ENCODE assay signal across 1 cellular context in the genomic region with DNA sequence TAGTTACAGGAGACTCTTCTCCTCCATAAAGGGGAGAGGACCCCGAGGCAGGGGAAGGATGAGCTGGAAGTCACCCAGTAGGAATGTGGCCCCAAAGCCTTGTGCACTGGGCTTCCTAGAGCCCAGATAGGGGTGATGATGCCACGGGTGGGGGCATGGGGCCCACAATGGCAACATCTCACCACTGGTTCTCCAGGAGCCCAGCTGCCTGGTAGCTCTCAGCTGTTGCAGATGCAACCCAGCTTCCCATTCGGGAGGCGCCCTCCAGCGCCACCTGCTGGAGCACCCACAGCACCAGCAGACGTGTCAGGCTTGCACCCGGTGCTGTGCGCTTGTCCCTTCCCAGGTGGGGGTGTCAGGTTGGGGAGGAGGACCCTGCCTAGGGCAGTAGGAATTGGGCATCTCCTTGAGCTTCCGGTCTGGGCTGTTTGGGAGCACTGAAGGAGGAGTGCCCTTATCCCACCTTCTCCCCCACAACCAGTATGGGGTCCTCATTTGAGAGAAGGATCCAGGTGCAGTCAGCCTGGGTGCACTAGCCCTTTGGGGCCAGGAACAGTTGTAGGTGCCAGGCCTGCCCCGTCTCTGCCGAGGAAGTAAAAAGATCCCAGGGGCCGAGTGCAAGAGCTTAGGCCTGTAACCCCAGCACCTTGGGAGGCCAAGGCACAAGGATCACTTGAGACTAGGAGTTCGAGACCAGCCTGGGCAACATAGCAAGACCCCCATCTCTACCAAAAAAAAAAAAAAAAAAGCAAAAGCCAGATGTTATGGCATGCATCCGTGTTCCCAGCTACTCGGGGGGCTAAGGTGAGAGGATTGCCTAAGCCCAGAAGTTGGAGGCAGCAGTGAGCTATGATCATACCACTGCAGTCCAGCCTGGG.
A peak's percentile ranks its signal among the peaks of the same experiment; 100 is the strongest.
TF ChIP-seq lines count a peak whose summit lies in the region.

No MANE protein-coding gene starts in this region.

TF ChIP-seq in K562, 482 proteins besides CTCF, POLR2A, EP300 and RAD21 (continues in another document):
- TF ChIP-seq ZKSCAN3 (CRISPR knock-in tag; IDR thresholded peaks at IDR 0.05) (no peak), MAZ (CRISPR knock-in tag; conservative IDR thresholded peaks at IDR 0.05 in 1 of 2, IDR thresholded peaks at IDR 0.05 in 1 of 2) (peak; percentile 33 to 67; a peak in 1 of 4 replicates), RBBP5 (IDR thresholded peaks at IDR 0.05; ENCODE audit: borderline replicate concordance, insufficient read depth, low read length, poor library complexity, severe bottlenecking) (no peak), ZNF644 (tag; IDR thresholded peaks at IDR 0.05; ENCODE audit: low read depth) (no peak), ZNF766 (CRISPR knock-in tag; conservative IDR thresholded peaks at IDR 0.05) (no peak), FOXA3 (CRISPR knock-in tag; conservative IDR thresholded peaks at IDR 0.05 in 1 of 2, IDR thresholded peaks at IDR 0.05 in 1 of 2) (no peak), PHTF2 (CRISPR knock-in tag; IDR thresholded peaks at IDR 0.05) (no peak), BHLHE40 (IDR thresholded peaks at IDR 0.05; ENCODE audit: low read length) (peak; percentile 40; the same call in 1 of the 2 replicates), MTA2 (IDR thresholded peaks at IDR 0.05; ENCODE audit: low read depth) (no peak), SP1 (CRISPR knock-in tag; IDR thresholded peaks at IDR 0.05) (peak; percentile 24; the same call in 1 of the 2 replicates), MYBL2 (IDR thresholded peaks at IDR 0.05; ENCODE audit: low read depth) (no peak), MYBL2 (CRISPR knock-in tag; IDR thresholded peaks at IDR 0.05; ENCODE audit: borderline replicate concordance) (no peak), ZNF174 (CRISPR knock-in tag; IDR thresholded peaks at IDR 0.05) (no peak), NCOA6 (IDR thresholded peaks at IDR 0.05) (no peak), ZKSCAN1 (IDR thresholded peaks at IDR 0.05; ENCODE audit: low read depth, low read length) (no peak), CBX1 (IDR thresholded peaks at IDR 0.05; ENCODE audit: low read depth) (0 out of 2 replicates have a peak, but pooled peaks have one; percentile 43), ZNF263 (CRISPR knock-in tag; IDR thresholded peaks at IDR 0.05; ENCODE audit: borderline replicate concordance) (no peak), ARID1B (IDR thresholded peaks at IDR 0.05) (no peak), WHSC1 (IDR thresholded peaks at IDR 0.05; ENCODE audit: low read length) (no peak), HNRNPH1 (optimal IDR thresholded peaks at IDR 0.05; ENCODE audit: low read depth, low read length) (no peak), PCBP1 (IDR thresholded peaks at IDR 0.05; ENCODE audit: low read depth, low read length, poor library complexity, severe bottlenecking) (no peak), JUNB (CRISPR knock-in tag; conservative IDR thresholded peaks at IDR 0.05) (no peak), ZNF146 (CRISPR knock-in tag; IDR thresholded peaks at IDR 0.05; ENCODE audit: unreplicated experiment) (no peak), LEF1 (IDR thresholded peaks at IDR 0.05) (no peak), GABPB1 (CRISPR knock-in tag; IDR thresholded peaks at IDR 0.05) (peak; percentile 36; the same call in 1 of the 2 replicates), RBM25 (IDR thresholded peaks at IDR 0.05; ENCODE audit: low read depth, low read length, severe bottlenecking) (no peak), TCF3 (CRISPR knock-in tag; IDR thresholded peaks at IDR 0.05) (no peak), EWSR1 (IDR thresholded peaks at IDR 0.05; ENCODE audit: borderline replicate concordance, low read depth, partially characterized antibody) (no peak), DACH1 (IDR thresholded peaks at IDR 0.05; ENCODE audit: partially characterized antibody) (peak; percentile 75), CBX3 (IDR thresholded peaks at IDR 0.05; ENCODE audit: borderline replicate concordance in 1 of 2, low read length in 2 of 2) (0 out of 3 replicates have a peak, but pooled peaks of 1 of the 2 experiments have one; percentile 16), SMC3 (conservative IDR thresholded peaks at IDR 0.05; ENCODE audit: insufficient read depth, low read depth, low read length) (peak; percentile 80), MCM5 (IDR thresholded peaks at IDR 0.05; ENCODE audit: low read depth) (no peak), COPS2 (conservative IDR thresholded peaks at IDR 0.05) (no peak), ZNF76 (CRISPR knock-in tag; IDR thresholded peaks at IDR 0.05; ENCODE audit: borderline replicate concordance) (no peak), MIER1 (IDR thresholded peaks at IDR 0.05; ENCODE audit: low read depth) (no peak), ZBTB7A (IDR thresholded peaks at IDR 0.05; ENCODE audit: borderline replicate concordance, control insufficient read depth, low read depth, low read length) (0 out of 2 replicates have a peak, but pooled peaks have one; percentile 10)
- TF ChIP-seq, protein P1, sequence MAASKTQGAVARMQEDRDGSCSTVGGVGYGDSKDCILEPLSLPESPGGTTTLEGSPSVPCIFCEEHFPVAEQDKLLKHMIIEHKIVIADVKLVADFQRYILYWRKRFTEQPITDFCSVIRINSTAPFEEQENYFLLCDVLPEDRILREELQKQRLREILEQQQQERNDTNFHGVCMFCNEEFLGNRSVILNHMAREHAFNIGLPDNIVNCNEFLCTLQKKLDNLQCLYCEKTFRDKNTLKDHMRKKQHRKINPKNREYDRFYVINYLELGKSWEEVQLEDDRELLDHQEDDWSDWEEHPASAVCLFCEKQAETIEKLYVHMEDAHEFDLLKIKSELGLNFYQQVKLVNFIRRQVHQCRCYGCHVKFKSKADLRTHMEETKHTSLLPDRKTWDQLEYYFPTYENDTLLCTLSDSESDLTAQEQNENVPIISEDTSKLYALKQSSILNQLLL (CRISPR knock-in tag; IDR thresholded peaks at IDR 0.05; ENCODE audit: borderline replicate concordance) = no peak
- TF ChIP-seq, protein P2, sequence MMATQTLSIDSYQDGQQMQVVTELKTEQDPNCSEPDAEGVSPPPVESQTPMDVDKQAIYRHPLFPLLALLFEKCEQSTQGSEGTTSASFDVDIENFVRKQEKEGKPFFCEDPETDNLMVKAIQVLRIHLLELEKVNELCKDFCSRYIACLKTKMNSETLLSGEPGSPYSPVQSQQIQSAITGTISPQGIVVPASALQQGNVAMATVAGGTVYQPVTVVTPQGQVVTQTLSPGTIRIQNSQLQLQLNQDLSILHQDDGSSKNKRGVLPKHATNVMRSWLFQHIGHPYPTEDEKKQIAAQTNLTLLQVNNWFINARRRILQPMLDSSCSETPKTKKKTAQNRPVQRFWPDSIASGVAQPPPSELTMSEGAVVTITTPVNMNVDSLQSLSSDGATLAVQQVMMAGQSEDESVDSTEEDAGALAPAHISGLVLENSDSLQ (IDR thresholded peaks at IDR 0.05) = no peak
- TF ChIP-seq, protein P3, sequence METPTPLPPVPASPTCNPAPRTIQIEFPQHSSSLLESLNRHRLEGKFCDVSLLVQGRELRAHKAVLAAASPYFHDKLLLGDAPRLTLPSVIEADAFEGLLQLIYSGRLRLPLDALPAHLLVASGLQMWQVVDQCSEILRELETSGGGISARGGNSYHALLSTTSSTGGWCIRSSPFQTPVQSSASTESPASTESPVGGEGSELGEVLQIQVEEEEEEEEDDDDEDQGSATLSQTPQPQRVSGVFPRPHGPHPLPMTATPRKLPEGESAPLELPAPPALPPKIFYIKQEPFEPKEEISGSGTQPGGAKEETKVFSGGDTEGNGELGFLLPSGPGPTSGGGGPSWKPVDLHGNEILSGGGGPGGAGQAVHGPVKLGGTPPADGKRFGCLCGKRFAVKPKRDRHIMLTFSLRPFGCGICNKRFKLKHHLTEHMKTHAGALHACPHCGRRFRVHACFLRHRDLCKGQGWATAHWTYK (CRISPR knock-in tag; IDR thresholded peaks at IDR 0.05) = no peak
- TF ChIP-seq, protein P4, sequence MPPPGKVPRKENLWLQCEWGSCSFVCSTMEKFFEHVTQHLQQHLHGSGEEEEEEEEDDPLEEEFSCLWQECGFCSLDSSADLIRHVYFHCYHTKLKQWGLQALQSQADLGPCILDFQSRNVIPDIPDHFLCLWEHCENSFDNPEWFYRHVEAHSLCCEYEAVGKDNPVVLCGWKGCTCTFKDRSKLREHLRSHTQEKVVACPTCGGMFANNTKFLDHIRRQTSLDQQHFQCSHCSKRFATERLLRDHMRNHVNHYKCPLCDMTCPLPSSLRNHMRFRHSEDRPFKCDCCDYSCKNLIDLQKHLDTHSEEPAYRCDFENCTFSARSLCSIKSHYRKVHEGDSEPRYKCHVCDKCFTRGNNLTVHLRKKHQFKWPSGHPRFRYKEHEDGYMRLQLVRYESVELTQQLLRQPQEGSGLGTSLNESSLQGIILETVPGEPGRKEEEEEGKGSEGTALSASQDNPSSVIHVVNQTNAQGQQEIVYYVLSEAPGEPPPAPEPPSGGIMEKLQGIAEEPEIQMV (tag; conservative IDR thresholded peaks at IDR 0.05; ENCODE audit: low read depth) = no peak
- TF ChIP-seq, protein P5, sequence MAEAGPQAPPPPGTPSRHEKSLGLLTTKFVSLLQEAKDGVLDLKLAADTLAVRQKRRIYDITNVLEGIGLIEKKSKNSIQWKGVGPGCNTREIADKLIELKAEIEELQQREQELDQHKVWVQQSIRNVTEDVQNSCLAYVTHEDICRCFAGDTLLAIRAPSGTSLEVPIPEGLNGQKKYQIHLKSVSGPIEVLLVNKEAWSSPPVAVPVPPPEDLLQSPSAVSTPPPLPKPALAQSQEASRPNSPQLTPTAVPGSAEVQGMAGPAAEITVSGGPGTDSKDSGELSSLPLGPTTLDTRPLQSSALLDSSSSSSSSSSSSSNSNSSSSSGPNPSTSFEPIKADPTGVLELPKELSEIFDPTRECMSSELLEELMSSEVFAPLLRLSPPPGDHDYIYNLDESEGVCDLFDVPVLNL (CRISPR knock-in tag; IDR thresholded peaks at IDR 0.05; ENCODE audit: low read depth) = 0 out of 2 replicates have a peak, but pooled peaks have one; percentile 11
- TF ChIP-seq, protein P6, sequence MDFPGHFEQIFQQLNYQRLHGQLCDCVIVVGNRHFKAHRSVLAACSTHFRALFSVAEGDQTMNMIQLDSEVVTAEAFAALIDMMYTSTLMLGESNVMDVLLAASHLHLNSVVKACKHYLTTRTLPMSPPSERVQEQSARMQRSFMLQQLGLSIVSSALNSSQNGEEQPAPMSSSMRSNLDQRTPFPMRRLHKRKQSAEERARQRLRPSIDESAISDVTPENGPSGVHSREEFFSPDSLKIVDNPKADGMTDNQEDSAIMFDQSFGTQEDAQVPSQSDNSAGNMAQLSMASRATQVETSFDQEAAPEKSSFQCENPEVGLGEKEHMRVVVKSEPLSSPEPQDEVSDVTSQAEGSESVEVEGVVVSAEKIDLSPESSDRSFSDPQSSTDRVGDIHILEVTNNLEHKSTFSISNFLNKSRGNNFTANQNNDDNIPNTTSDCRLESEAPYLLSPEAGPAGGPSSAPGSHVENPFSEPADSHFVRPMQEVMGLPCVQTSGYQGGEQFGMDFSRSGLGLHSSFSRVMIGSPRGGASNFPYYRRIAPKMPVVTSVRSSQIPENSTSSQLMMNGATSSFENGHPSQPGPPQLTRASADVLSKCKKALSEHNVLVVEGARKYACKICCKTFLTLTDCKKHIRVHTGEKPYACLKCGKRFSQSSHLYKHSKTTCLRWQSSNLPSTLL (IDR thresholded peaks at IDR 0.05) = no peak
- TF ChIP-seq, protein P7, sequence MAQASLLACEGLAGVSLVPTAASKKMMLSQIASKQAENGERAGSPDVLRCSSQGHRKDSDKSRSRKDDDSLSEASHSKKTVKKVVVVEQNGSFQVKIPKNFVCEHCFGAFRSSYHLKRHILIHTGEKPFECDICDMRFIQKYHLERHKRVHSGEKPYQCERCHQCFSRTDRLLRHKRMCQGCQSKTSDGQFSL (CRISPR knock-in tag; IDR thresholded peaks at IDR 0.05) = peak; percentile 58; the same call in 1 of the 2 replicates
- TF ChIP-seq, protein P7 (tag; IDR thresholded peaks at IDR 0.05) = no peak
- TF ChIP-seq, protein P8, sequence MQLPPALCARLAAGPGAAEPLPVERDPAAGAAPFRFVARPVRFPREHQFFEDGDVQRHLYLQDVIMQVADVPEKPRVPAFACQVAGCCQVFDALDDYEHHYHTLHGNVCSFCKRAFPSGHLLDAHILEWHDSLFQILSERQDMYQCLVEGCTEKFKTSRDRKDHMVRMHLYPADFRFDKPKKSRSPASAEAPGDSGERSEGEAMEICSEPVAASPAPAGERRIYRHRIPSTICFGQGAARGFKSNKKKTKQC (CRISPR knock-in tag; IDR thresholded peaks at IDR 0.05) = 0 out of 2 replicates have a peak, but pooled peaks have one; percentile 29
- TF ChIP-seq, protein P9, sequence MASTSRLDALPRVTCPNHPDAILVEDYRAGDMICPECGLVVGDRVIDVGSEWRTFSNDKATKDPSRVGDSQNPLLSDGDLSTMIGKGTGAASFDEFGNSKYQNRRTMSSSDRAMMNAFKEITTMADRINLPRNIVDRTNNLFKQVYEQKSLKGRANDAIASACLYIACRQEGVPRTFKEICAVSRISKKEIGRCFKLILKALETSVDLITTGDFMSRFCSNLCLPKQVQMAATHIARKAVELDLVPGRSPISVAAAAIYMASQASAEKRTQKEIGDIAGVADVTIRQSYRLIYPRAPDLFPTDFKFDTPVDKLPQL (IDR thresholded peaks at IDR 0.05; ENCODE audit: extremely low read depth, insufficient read length) = no peak
- TF ChIP-seq, protein P10, sequence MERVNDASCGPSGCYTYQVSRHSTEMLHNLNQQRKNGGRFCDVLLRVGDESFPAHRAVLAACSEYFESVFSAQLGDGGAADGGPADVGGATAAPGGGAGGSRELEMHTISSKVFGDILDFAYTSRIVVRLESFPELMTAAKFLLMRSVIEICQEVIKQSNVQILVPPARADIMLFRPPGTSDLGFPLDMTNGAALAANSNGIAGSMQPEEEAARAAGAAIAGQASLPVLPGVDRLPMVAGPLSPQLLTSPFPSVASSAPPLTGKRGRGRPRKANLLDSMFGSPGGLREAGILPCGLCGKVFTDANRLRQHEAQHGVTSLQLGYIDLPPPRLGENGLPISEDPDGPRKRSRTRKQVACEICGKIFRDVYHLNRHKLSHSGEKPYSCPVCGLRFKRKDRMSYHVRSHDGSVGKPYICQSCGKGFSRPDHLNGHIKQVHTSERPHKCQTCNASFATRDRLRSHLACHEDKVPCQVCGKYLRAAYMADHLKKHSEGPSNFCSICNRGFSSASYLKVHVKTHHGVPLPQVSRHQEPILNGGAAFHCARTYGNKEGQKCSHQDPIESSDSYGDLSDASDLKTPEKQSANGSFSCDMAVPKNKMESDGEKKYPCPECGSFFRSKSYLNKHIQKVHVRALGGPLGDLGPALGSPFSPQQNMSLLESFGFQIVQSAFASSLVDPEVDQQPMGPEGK (CRISPR knock-in tag; IDR thresholded peaks at IDR 0.05; ENCODE audit: borderline replicate concordance) = no peak
- TF ChIP-seq, protein P11, sequence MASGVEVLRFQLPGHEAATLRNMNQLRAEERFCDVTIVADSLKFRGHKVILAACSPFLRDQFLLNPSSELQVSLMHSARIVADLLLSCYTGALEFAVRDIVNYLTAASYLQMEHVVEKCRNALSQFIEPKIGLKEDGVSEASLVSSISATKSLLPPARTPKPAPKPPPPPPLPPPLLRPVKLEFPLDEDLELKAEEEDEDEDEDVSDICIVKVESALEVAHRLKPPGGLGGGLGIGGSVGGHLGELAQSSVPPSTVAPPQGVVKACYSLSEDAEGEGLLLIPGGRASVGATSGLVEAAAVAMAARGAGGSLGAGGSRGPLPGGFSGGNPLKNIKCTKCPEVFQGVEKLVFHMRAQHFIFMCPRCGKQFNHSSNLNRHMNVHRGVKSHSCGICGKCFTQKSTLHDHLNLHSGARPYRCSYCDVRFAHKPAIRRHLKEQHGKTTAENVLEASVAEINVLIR (CRISPR knock-in tag; IDR thresholded peaks at IDR 0.05) = no peak
